ENCODE assay signal across 1 cellular context in the genomic region with DNA sequence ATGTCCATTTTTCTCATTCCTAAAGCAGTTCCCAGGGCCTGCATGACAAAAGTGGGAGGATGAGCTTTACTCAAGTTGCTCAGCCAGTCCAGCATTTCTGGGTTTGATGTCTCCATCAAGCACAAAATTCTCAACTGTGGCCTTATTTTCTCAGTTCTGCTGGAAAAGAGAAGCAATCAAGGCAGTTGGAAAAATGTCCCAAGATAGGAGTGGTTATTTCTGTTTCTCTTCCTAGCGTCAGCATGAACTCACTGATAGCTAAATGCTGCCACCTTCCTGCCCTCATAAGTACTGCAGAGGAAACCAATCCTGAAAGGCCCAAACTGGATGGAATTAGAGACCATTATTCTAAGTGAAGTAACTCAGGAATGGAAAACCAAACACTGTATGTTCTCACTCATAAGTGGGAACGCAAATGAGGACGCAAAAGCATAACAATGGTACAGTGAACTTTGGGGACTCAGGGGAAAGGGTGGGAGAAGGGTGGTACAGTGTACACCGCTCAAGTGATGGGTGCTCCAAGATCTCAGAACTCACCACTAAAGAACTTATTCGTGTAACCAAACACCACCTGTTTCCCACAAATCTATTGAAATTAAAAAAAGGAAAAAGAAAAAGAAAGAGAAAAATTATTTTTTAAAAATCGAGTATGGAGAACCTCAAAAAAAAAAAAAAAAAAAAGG.
TF ChIP-seq lines count a peak whose summit lies in the region.

No MANE protein-coding gene starts in this region.

TF ChIP-seq in HepG2, 621 proteins besides CTCF, POLR2A, EP300 and RAD21 (continued from another document and continues in another):
- TF ChIP-seq ZNF431 (CRISPR knock-in tag; IDR thresholded peaks at IDR 0.05; ENCODE audit: borderline replicate concordance, low read depth) (no peak), ZNF17 (CRISPR knock-in tag; IDR thresholded peaks at IDR 0.05) (no peak), FLYWCH1 (CRISPR knock-in tag; IDR thresholded peaks at IDR 0.05) (no peak), SOX6 (IDR thresholded peaks at IDR 0.05) (no peak), SOX6 (CRISPR knock-in tag; IDR thresholded peaks at IDR 0.05) (peak; percentile 39; the same call in 1 of the 2 replicates), PAWR (CRISPR knock-in tag; IDR thresholded peaks at IDR 0.05; ENCODE audit: borderline replicate concordance) (no peak), HOXA7 (CRISPR knock-in tag; IDR thresholded peaks at IDR 0.05) (no peak), TP53 (CRISPR knock-in tag; conservative IDR thresholded peaks at IDR 0.05) (no peak), ZNF124 (CRISPR knock-in tag; IDR thresholded peaks at IDR 0.05) (0 out of 2 replicates have a peak, but pooled peaks have one; percentile 29), PHF20 (CRISPR knock-in tag; IDR thresholded peaks at IDR 0.05) (no peak), POGZ (CRISPR knock-in tag; IDR thresholded peaks at IDR 0.05) (peak; percentile 33; the same call in 1 of the 2 replicates), HNF4A (CRISPR knock-in tag; IDR thresholded peaks at IDR 0.05) (no peak), SKI (IDR thresholded peaks at IDR 0.05; ENCODE audit: partially characterized antibody) (no peak), ZNF652 (CRISPR knock-in tag; IDR thresholded peaks at IDR 0.05; ENCODE audit: borderline replicate concordance, low read depth) (peak; percentile 30; the same call in 1 of the 2 replicates), ZNF629 (CRISPR knock-in tag; conservative IDR thresholded peaks at IDR 0.05) (no peak), KDM5B (CRISPR knock-in tag; IDR thresholded peaks at IDR 0.05; ENCODE audit: borderline replicate concordance) (no peak), ZFYVE20 (CRISPR knock-in tag; IDR thresholded peaks at IDR 0.05; ENCODE audit: borderline replicate concordance, low read depth) (no peak), ZNF10 (CRISPR knock-in tag; IDR thresholded peaks at IDR 0.05; ENCODE audit: borderline replicate concordance, low read depth) (no peak), PPARG (CRISPR knock-in tag; conservative IDR thresholded peaks at IDR 0.05) (no peak), CREM (IDR thresholded peaks at IDR 0.05) (no peak), CREM (CRISPR knock-in tag; IDR thresholded peaks at IDR 0.05) (no peak), ZKSCAN8 (CRISPR knock-in tag; IDR thresholded peaks at IDR 0.05; ENCODE audit: borderline replicate concordance) (no peak), CHCHD3 (CRISPR knock-in tag; IDR thresholded peaks at IDR 0.05) (no peak), FOXO1 (CRISPR knock-in tag; IDR thresholded peaks at IDR 0.05) (0 out of 2 replicates have a peak, but pooled peaks have one; percentile 54), U2AF2 (IDR thresholded peaks at IDR 0.05; ENCODE audit: low read depth, low read length) (no peak), KLF11 (CRISPR knock-in tag; IDR thresholded peaks at IDR 0.05) (no peak), ZNF501 (CRISPR knock-in tag; IDR thresholded peaks at IDR 0.05) (no peak), ZSCAN21 (CRISPR knock-in tag; IDR thresholded peaks at IDR 0.05; ENCODE audit: borderline replicate concordance) (no peak), ZNF282 (IDR thresholded peaks at IDR 0.05; ENCODE audit: partially characterized antibody) (no peak), ERF (CRISPR knock-in tag; IDR thresholded peaks at IDR 0.05) (peak; percentile 66; the same call in 1 of the 2 replicates), FOXA3 (CRISPR knock-in tag; IDR thresholded peaks at IDR 0.05) (peak; percentile 39; the same call in 1 of the 2 replicates), ZNF274 (CRISPR knock-in tag; IDR thresholded peaks at IDR 0.05) (no peak), GATAD2A (CRISPR knock-in tag; IDR thresholded peaks at IDR 0.05) (peak; percentile 80), SIN3B (IDR thresholded peaks at IDR 0.05; ENCODE audit: low read length) (no peak), CBX5 (CRISPR knock-in tag; IDR thresholded peaks at IDR 0.05; ENCODE audit: borderline replicate concordance) (peak; percentile 73; the same call in 1 of the 2 replicates), MED1 (CRISPR knock-in tag; IDR thresholded peaks at IDR 0.05) (peak; percentile 54), ZFX (CRISPR knock-in tag; IDR thresholded peaks at IDR 0.05; ENCODE audit: low read depth) (peak; percentile 44; the same call in 1 of the 2 replicates)
- TF ChIP-seq, protein P1, sequence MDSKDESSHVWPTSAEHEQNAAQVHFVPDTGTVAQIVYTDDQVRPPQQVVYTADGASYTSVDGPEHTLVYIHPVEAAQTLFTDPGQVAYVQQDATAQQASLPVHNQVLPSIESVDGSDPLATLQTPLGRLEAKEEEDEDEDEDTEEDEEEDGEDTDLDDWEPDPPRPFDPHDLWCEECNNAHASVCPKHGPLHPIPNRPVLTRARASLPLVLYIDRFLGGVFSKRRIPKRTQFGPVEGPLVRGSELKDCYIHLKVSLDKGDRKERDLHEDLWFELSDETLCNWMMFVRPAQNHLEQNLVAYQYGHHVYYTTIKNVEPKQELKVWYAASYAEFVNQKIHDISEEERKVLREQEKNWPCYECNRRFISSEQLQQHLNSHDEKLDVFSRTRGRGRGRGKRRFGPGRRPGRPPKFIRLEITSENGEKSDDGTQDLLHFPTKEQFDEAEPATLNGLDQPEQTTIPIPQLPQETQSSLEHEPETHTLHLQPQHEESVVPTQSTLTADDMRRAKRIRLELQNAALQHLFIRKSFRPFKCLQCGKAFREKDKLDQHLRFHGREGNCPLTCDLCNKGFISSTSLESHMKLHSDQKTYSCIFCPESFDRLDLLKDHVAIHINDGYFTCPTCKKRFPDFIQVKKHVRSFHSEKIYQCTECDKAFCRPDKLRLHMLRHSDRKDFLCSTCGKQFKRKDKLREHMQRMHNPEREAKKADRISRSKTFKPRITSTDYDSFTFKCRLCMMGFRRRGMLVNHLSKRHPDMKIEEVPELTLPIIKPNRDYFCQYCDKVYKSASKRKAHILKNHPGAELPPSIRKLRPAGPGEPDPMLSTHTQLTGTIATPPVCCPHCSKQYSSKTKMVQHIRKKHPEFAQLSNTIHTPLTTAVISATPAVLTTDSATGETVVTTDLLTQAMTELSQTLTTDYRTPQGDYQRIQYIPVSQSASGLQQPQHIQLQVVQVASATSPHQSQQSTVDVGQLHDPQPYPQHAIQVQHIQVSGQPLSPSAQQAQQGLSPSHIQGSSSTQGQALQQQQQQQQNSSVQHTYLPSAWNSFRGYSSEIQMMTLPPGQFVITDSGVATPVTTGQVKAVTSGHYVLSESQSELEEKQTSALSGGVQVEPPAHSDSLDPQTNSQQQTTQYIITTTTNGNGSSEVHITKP (CRISPR knock-in tag; IDR thresholded peaks at IDR 0.05; ENCODE audit: low read depth): no peak
- TF ChIP-seq, protein P2, sequence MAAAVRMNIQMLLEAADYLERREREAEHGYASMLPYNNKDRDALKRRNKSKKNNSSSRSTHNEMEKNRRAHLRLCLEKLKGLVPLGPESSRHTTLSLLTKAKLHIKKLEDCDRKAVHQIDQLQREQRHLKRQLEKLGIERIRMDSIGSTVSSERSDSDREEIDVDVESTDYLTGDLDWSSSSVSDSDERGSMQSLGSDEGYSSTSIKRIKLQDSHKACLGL (CRISPR knock-in tag; IDR thresholded peaks at IDR 0.05): no peak
- TF ChIP-seq, protein P3, sequence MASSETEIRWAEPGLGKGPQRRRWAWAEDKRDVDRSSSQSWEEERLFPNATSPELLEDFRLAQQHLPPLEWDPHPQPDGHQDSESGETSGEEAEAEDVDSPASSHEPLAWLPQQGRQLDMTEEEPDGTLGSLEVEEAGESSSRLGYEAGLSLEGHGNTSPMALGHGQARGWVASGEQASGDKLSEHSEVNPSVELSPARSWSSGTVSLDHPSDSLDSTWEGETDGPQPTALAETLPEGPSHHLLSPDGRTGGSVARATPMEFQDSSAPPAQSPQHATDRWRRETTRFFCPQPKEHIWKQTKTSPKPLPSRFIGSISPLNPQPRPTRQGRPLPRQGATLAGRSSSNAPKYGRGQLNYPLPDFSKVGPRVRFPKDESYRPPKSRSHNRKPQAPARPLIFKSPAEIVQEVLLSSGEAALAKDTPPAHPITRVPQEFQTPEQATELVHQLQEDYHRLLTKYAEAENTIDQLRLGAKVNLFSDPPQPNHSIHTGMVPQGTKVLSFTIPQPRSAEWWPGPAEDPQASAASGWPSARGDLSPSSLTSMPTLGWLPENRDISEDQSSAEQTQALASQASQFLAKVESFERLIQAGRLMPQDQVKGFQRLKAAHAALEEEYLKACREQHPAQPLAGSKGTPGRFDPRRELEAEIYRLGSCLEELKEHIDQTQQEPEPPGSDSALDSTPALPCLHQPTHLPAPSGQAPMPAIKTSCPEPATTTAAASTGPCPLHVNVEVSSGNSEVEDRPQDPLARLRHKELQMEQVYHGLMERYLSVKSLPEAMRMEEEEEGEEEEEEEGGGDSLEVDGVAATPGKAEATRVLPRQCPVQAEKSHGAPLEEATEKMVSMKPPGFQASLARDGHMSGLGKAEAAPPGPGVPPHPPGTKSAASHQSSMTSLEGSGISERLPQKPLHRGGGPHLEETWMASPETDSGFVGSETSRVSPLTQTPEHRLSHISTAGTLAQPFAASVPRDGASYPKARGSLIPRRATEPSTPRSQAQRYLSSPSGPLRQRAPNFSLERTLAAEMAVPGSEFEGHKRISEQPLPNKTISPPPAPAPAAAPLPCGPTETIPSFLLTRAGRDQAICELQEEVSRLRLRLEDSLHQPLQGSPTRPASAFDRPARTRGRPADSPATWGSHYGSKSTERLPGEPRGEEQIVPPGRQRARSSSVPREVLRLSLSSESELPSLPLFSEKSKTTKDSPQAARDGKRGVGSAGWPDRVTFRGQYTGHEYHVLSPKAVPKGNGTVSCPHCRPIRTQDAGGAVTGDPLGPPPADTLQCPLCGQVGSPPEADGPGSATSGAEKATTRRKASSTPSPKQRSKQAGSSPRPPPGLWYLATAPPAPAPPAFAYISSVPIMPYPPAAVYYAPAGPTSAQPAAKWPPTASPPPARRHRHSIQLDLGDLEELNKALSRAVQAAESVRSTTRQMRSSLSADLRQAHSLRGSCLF (CRISPR knock-in tag; IDR thresholded peaks at IDR 0.05; ENCODE audit: borderline replicate concordance): no peak
- TF ChIP-seq, protein P4, sequence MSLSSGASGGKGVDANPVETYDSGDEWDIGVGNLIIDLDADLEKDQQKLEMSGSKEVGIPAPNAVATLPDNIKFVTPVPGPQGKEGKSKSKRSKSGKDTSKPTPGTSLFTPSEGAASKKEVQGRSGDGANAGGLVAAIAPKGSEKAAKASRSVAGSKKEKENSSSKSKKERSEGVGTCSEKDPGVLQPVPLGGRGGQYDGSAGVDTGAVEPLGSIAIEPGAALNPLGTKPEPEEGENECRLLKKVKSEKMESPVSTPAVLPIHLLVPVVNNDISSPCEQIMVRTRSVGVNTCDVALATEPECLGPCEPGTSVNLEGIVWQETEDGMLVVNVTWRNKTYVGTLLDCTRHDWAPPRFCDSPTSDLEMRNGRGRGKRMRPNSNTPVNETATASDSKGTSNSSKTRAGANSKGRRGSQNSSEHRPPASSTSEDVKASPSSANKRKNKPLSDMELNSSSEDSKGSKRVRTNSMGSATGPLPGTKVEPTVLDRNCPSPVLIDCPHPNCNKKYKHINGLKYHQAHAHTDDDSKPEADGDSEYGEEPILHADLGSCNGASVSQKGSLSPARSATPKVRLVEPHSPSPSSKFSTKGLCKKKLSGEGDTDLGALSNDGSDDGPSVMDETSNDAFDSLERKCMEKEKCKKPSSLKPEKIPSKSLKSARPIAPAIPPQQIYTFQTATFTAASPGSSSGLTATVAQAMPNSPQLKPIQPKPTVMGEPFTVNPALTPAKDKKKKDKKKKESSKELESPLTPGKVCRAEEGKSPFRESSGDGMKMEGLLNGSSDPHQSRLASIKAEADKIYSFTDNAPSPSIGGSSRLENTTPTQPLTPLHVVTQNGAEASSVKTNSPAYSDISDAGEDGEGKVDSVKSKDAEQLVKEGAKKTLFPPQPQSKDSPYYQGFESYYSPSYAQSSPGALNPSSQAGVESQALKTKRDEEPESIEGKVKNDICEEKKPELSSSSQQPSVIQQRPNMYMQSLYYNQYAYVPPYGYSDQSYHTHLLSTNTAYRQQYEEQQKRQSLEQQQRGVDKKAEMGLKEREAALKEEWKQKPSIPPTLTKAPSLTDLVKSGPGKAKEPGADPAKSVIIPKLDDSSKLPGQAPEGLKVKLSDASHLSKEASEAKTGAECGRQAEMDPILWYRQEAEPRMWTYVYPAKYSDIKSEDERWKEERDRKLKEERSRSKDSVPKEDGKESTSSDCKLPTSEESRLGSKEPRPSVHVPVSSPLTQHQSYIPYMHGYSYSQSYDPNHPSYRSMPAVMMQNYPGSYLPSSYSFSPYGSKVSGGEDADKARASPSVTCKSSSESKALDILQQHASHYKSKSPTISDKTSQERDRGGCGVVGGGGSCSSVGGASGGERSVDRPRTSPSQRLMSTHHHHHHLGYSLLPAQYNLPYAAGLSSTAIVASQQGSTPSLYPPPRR (CRISPR knock-in tag; IDR thresholded peaks at IDR 0.05; ENCODE audit: borderline replicate concordance): peak; percentile 26; the same call in 1 of the 2 replicates
- TF ChIP-seq, protein P5, sequence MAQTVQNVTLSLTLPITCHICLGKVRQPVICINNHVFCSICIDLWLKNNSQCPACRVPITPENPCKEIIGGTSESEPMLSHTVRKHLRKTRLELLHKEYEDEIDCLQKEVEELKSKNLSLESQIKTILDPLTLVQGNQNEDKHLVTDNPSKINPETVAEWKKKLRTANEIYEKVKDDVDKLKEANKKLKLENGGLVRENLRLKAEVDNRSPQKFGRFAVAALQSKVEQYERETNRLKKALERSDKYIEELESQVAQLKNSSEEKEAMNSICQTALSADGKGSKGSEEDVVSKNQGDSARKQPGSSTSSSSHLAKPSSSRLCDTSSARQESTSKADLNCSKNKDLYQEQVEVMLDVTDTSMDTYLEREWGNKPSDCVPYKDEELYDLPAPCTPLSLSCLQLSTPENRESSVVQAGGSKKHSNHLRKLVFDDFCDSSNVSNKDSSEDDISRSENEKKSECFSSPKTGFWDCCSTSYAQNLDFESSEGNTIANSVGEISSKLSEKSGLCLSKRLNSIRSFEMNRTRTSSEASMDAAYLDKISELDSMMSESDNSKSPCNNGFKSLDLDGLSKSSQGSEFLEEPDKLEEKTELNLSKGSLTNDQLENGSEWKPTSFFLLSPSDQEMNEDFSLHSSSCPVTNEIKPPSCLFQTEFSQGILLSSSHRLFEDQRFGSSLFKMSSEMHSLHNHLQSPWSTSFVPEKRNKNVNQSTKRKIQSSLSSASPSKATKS (CRISPR knock-in tag; IDR thresholded peaks at IDR 0.05): no peak
- TF ChIP-seq, protein P6, sequence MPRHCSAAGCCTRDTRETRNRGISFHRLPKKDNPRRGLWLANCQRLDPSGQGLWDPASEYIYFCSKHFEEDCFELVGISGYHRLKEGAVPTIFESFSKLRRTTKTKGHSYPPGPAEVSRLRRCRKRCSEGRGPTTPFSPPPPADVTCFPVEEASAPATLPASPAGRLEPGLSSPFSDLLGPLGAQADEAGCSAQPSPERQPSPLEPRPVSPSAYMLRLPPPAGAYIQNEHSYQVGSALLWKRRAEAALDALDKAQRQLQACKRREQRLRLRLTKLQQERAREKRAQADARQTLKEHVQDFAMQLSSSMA (CRISPR knock-in tag; IDR thresholded peaks at IDR 0.05): no peak
- TF ChIP-seq, protein P7, sequence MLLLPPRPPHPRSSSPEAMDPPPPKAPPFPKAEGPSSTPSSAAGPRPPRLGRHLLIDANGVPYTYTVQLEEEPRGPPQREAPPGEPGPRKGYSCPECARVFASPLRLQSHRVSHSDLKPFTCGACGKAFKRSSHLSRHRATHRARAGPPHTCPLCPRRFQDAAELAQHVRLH (CRISPR knock-in tag; IDR thresholded peaks at IDR 0.05; ENCODE audit: borderline replicate concordance, low read depth): 0 out of 2 replicates have a peak, but pooled peaks have one; percentile 28
